24 cellular contexts compared by ENCODE assay signal in the genomic region with DNA sequence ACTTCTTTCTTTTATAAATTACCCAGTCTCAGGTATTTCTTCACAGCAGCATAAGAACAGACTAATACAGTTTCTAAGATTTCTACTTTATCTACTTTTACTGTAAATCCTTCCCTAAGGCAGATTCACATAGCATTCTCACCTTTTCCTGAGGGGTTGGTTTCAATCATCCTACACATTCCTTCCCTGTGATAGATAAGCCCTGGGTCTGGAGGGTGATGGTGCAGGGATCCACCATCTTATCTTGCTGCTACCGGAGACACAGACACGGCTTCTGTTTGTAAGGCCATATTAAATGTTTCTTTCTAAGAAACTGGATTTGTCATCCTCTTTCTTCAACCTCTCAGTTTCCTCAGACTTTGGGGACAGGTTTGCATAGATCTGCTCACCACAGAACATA. TPM values are rescaled to one million over a fixed set of nuclear protein-coding genes. Genes with fewer than 3 reads are reported as not detected.
DNase-seq lines count a peak whose midpoint lies in the region; ATAC-seq and TF ChIP-seq lines count a peak whose summit lies in the region.
"Had no signal": no experiment of that assay in that cellular context is flagged by ENCODE, and none has a peak within 500 bp of the region (broad histone marks: within the 10 kb centered on the region; RNA-seq: fewer than 3 reads in every experiment).

No MANE protein-coding gene starts in this region.

- H3K9me2 ChIP-seq in hepatocyte (replicated peaks; ENCODE audit: insufficient read depth), result no peaks in the 10 kb centered on the region

- H3K27ac Mint-ChIP-seq in HFFc6 (no peak overlapping the region), WTC11 (peak overlapping the region; percentile 16)
- H3K27ac Mint-ChIP-seq: CD4-positive, alpha-beta memory T cell had no signal

- H3K4me3 Mint-ChIP-seq in HFFc6 (0 out of 2 replicates have a peak overlapping the region, but pooled peaks have one; percentile 8), WTC11 (no peak overlapping the region)
- H3K4me3 Mint-ChIP-seq: CD4-positive, alpha-beta memory T cell had no signal

- no peak overlapping the region for H3K4me3 ChIP-seq in hepatocyte
- H3K4me3 ChIP-seq in trophoblast cell (ENCODE audit: low read depth, low read length), result no peak overlapping the region
- H3K4me3 ChIP-seq: A549 had no signal

- no peaks in the 10 kb centered on the region for H3K79me1 ChIP-seq in trophoblast cell (ENCODE audit: low read length)

- H2BK120ac ChIP-seq in trophoblast cell (ENCODE audit: insufficient read depth, low read length, poor library complexity), result no peak overlapping the region

- H4K8ac ChIP-seq in trophoblast cell (ENCODE audit: low read depth, low read length), result no peak overlapping the region

- H2AK5ac ChIP-seq in trophoblast cell (ENCODE audit: low read length), result no peak overlapping the region

- no peak overlapping the region for H4K91ac ChIP-seq in trophoblast cell (ENCODE audit: low read depth, low read length)

- H3K27me3 ChIP-seq in hepatocyte (no peaks in the 10 kb centered on the region), trophoblast cell (ENCODE audit: insufficient read depth, low read length) (no peaks in the 10 kb centered on the region)

- H3K9me3 ChIP-seq in hepatocyte (ENCODE audit: low read depth) (no peaks in the 10 kb centered on the region), trophoblast cell (ENCODE audit: insufficient read depth, low read depth, low read length) (peaks cover 3% of the 10 kb centered on the region)
- H3K9me3 ChIP-seq: A549 had no signal

- no peak overlapping the region for H3K14ac ChIP-seq in trophoblast cell (ENCODE audit: low read length)

- WGBS in hepatocyte (ENCODE audit: low lambda C conversion rate, missing lambda C conversion rate), result 10% methylated on average over 2 of the region's 2 CpGs
- no CpG with 5 or more reads among the region's 2 CpGs for WGBS in trophoblast cell (ENCODE audit: extremely low coverage, insufficient coverage, insufficient read length)

- H3K9ac ChIP-seq in trophoblast cell (ENCODE audit: low read length), result no peak overlapping the region
- H3K9ac ChIP-seq: KMS-11 had no signal

- H3K27me3 Mint-ChIP-seq in HFFc6 (ENCODE audit: insufficient read depth) (peaks cover 19% of the 10 kb centered on the region), WTC11 (ENCODE audit: low read depth) (no peaks in the 10 kb centered on the region; the same call in 1 of the 2 replicates)

- no peaks in the 10 kb centered on the region for H3K4me1 Mint-ChIP-seq in HFFc6 (ENCODE audit: low read depth)
- H3K4me1 Mint-ChIP-seq in WTC11, result peaks cover 17% of the 10 kb centered on the region
- H3K4me1 Mint-ChIP-seq: CD4-positive, alpha-beta memory T cell had no signal

- no peaks in the 10 kb centered on the region for H3K4me1 ChIP-seq in hepatocyte (ENCODE audit: insufficient read depth)
- H3K4me1 ChIP-seq in trophoblast cell (ENCODE audit: control insufficient read depth in 1 of 2, insufficient read depth in 2 of 2, low read length in 2 of 2), result no peaks in the 10 kb centered on the region
- H3K4me1 ChIP-seq: A549 had no signal

- POLR2A ChIA-PET in WTC11 (lab: Charles Lee), result no interaction called here

- H3K79me2 ChIP-seq in hepatocyte (no peaks in the 10 kb centered on the region), trophoblast cell (ENCODE audit: control insufficient read depth, insufficient read depth, low read length, poor library complexity) (no peaks in the 10 kb centered on the region)

- no peak overlapping the region for H3K4me2 ChIP-seq in hepatocyte
- no peak overlapping the region for H3K4me2 ChIP-seq in trophoblast cell (ENCODE audit: low read length)
- H3K4me2 ChIP-seq: A549, KMS-11 had no signal

- no peak overlapping the region for H3K23ac ChIP-seq in trophoblast cell (ENCODE audit: low read length)

- no peak for TF ChIP-seq CTCF in HFFc6 (IDR thresholded peaks at IDR 0.05)
- TF ChIP-seq CTCF in WTC11 (IDR thresholded peaks at IDR 0.05), result no peak
- no peak for TF ChIP-seq CTCF in hepatocyte (IDR thresholded peaks at IDR 0.05; ENCODE audit: poor library complexity)

- CTCF ChIA-PET in WTC11 (lab: Charles Lee), result no interaction called here

- H3K36me3 ChIP-seq in hepatocyte (replicated peaks; ENCODE audit: insufficient read depth, low read depth) (no peaks in the 10 kb centered on the region), trophoblast cell (ENCODE audit: control insufficient read depth in 1 of 2, insufficient read depth in 2 of 2, low read length in 2 of 2) (no peaks in the 10 kb centered on the region)

- H2BK5ac ChIP-seq in trophoblast cell (ENCODE audit: low read depth, low read length, poor library complexity), result no peak overlapping the region

- H3K18ac ChIP-seq in trophoblast cell (ENCODE audit: low read length), result no peak overlapping the region

- H3K27ac ChIP-seq in hepatocyte (no peak overlapping the region), trophoblast cell (ENCODE audit: low read depth, low read length) (no peak overlapping the region)
- H3K27ac ChIP-seq: A549, KMS-11, RWPE1 had no signal

- H3K4ac ChIP-seq in trophoblast cell (ENCODE audit: low read depth, low read length), result no peak overlapping the region

- no peak for ATAC-seq in WTC11
- ATAC-seq in GM18867 (IDR thresholded peaks at IDR 0.05; ENCODE audit: unreplicated experiment), result no peak
- ATAC-seq in HG03520 (IDR thresholded peaks at IDR 0.05; ENCODE audit: unreplicated experiment), result no peak
- ATAC-seq in HG02623 (IDR thresholded peaks at IDR 0.05; ENCODE audit: unreplicated experiment), result no peak
- ATAC-seq: A549, Panc1 had no signal

- no peak overlapping the region for H2BK12ac ChIP-seq in trophoblast cell (ENCODE audit: low read length)

- no peaks in the 10 kb centered on the region for H3K36me3 Mint-ChIP-seq in HFFc6 (ENCODE audit: low read depth)
- no peaks in the 10 kb centered on the region for H3K36me3 Mint-ChIP-seq in WTC11
- H3K36me3 Mint-ChIP-seq: CD4-positive, alpha-beta memory T cell had no signal

- H4K20me1 ChIP-seq in hepatocyte (ENCODE audit: insufficient read depth, poor library complexity, severe bottlenecking), result no peaks in the 10 kb centered on the region

- H3K9me3 Mint-ChIP-seq in HFFc6 (no peaks in the 10 kb centered on the region), WTC11 (peaks cover 3% of the 10 kb centered on the region; the same call in 1 of the 2 replicates)
- H3K9me3 Mint-ChIP-seq: CD4-positive, alpha-beta memory T cell had no signal

- DNase-seq in HFFc6, result no peak
- DNase-seq in WTC11 (ENCODE audit: low spot score), result no peak
- DNase-seq in hepatocyte (ENCODE audit: low spot score), result no peak
- peak; percentile 23 to 73 for DNase-seq in trophoblast cell
- no peak for DNase-seq in glomerular visceral epithelial cell (ENCODE audit: extremely low spot score)
- DNase-seq: AML-193; C1 segment of cervical spinal cord; CD4-positive, alpha-beta memory T cell; COR-L47; DMS53; IMR-90; MM.1S; NCI-H2029; NCI-H526 treated with DMSO at 0.1 percent for 48 hours; SHP77 had no signal

- H4K12ac ChIP-seq in trophoblast cell (ENCODE audit: low read depth, low read length), result no peak overlapping the region

- H2AFZ ChIP-seq in hepatocyte (peak overlapping the region; percentile 30), trophoblast cell (ENCODE audit: insufficient read depth, low read length, poor library complexity) (no peak overlapping the region)

TF ChIP-seq in WTC11, 78 proteins besides CTCF, POLR2A, EP300 and RAD21 (continues in another document):
- TF ChIP-seq, protein P1, sequence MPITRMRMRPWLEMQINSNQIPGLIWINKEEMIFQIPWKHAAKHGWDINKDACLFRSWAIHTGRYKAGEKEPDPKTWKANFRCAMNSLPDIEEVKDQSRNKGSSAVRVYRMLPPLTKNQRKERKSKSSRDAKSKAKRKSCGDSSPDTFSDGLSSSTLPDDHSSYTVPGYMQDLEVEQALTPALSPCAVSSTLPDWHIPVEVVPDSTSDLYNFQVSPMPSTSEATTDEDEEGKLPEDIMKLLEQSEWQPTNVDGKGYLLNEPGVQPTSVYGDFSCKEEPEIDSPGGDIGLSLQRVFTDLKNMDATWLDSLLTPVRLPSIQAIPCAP (CRISPR knock-in tag; IDR thresholded peaks at IDR 0.05), result no peak
- TF ChIP-seq, protein P2, sequence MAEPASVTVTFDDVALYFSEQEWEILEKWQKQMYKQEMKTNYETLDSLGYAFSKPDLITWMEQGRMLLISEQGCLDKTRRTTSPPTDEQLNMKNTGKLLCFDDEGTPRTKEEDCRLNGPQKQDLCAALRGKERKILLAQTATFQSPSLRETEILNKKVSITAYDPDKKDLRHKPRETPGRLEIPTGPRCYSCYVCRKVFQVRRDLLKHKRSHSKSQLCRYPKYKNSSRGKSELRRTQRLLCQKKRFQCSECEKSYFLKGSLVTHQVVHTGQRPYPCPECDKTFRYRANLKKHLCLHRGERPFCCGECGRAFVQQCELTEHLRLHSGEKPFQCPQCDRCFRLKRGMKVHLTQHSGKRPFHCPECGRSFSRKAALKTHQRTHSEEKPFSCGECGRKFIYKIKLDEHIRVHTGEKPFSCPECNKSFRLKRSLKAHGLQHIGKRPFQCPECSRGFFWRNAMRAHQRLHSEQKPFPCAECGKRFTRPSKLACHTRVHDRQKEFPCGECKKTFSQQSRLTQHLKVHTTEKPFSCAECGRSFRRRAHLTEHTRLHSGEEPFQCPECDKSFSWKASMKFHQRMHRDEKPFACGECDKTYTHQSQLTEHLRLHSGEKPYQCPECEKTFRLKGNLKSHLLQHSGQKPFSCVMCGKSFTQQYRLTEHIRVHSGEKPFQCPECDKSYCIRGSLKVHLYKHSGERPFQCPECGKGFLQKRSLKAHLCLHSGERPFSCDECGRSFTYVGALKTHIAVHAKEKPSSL (CRISPR knock-in tag; conservative IDR thresholded peaks at IDR 0.05), result no peak
- TF ChIP-seq CBFB (CRISPR knock-in tag; IDR thresholded peaks at IDR 0.05; ENCODE audit: low read depth) (no peak), SP1 (CRISPR knock-in tag; conservative IDR thresholded peaks at IDR 0.05) (no peak), GTF2I (CRISPR knock-in tag; conservative IDR thresholded peaks at IDR 0.05) (no peak)

RNA-seq across cellular contexts. Expression of gene IQCF5, which starts 6.1 kb away (rescaled TPM):
- total RNA-seq in HFFc6 (2021; fragmentation: NEBNext Ultra II Directional; extraction: Animal tissue kit (Norgen Biotek cat#: 25700)), result not detected
- not detected in 3 replicates for total RNA-seq in WTC11 (2021)
- not detected in 2 replicates for total RNA-seq in hepatocyte
- not detected in 2 replicates for polyA plus RNA-seq in hepatocyte
- polyA plus RNA-seq in trophoblast cell (2013), result not detected in 2 replicates
- total RNA-seq: CD4-positive, alpha-beta memory T cell; Daoy; IMR-90; NCI-H460 had no signal
- polyA plus RNA-seq: A549; CD4-positive, alpha-beta memory T cell; IMR-90 had no signal

RNA-seq across cellular contexts. Expression of gene IQCF2, which starts 7.9 kb away (rescaled TPM):
- not detected for total RNA-seq in HFFc6 (2021; fragmentation: NEBNext Ultra II Directional; extraction: Animal tissue kit (Norgen Biotek cat#: 25700))
- total RNA-seq in WTC11 (2021) (not detected in 3 replicates), hepatocyte (not detected in 2 replicates)
- not detected in 2 replicates for polyA plus RNA-seq in hepatocyte
- polyA plus RNA-seq in trophoblast cell (2013), result not detected in 2 replicates
- total RNA-seq: CD4-positive, alpha-beta memory T cell; Daoy; IMR-90; NCI-H460 had no signal
- polyA plus RNA-seq: A549; CD4-positive, alpha-beta memory T cell; IMR-90 had no signal

RNA-seq across cellular contexts. Expression of gene IQCF1, which starts 33.8 kb away (rescaled TPM):
- not detected for total RNA-seq in HFFc6 (2021; fragmentation: NEBNext Ultra II Directional; extraction: Animal tissue kit (Norgen Biotek cat#: 25700))
- total RNA-seq in WTC11 (2021), result not detected in 3 replicates
- not detected in 2 replicates for total RNA-seq in hepatocyte
- not detected in 2 replicates for polyA plus RNA-seq in hepatocyte
- not detected in 2 replicates for polyA plus RNA-seq in trophoblast cell (2013)
- total RNA-seq: CD4-positive, alpha-beta memory T cell; Daoy; IMR-90; NCI-H460 had no signal
- polyA plus RNA-seq: A549; CD4-positive, alpha-beta memory T cell; IMR-90 had no signal

Comparison
In these comparisons a context has a peak if more than half of its experiments do, and no peak if none do; other contexts are left out.
1. DNase-seq: peak in trophoblast cell (2 of 2); none in HFFc6 (single experiment), WTC11 (single experiment), hepatocyte (single experiment) and glomerular visceral epithelial cell (single experiment).